ENCODE assay signal across 10 cellular contexts in genomic region chr6:14095444-14095843, GRCh38. TPM values are rescaled to one million over a fixed set of nuclear protein-coding genes. Genes with fewer than 3 reads are reported as not detected.
A peak's percentile ranks its signal among the peaks of the same experiment; 100 is the strongest.
DNase-seq lines count a peak whose midpoint lies in the region; ATAC-seq and TF ChIP-seq lines count a peak whose summit lies in the region.
"Had no signal": no experiment of that assay in that cellular context is flagged by ENCODE, and none has a peak within 500 bp of the region (broad histone marks: within the 10 kb centered on the region; RNA-seq: fewer than 3 reads in every experiment).

No MANE protein-coding gene starts in this region.

- H3K79me2 ChIP-seq in OCI-LY3 (ENCODE audit: low read length) = peaks cover 43% of the 10 kb centered on the region

- no peak for TF ChIP-seq CTCF in OCI-LY3 (IDR thresholded peaks at IDR 0.05; ENCODE audit: low read depth, low read length)
- TF ChIP-seq CTCF in CD14-positive monocyte (IDR thresholded peaks at IDR 0.05) = no peak

- peak; percentile 56 for ATAC-seq in HG02642 (IDR thresholded peaks at IDR 0.05; ENCODE audit: poor library complexity, unreplicated experiment)
- peak; percentile 42 for ATAC-seq in stimulated activated naive CD8-positive, alpha-beta T cell treated with anti-CD3 and anti-CD28 coated beads, Interleukin-15, Interleukin-2, amounts not matched to agents 100 U/mL and 50 U/mL, for 24 hours
- ATAC-seq: HCT116 had no signal

- no peaks in the 10 kb centered on the region for H3K27me3 ChIP-seq in OCI-LY3 (ENCODE audit: low read depth, low read length)

- H3K4me1 Mint-ChIP-seq in activated CD4-positive, alpha-beta T cell treated with anti-CD3 and anti-CD28 coated beads, Interleukin-2, amount 10 ng/mL, durations not matched to agents 24 days and 14 days = peaks cover 40% of the 10 kb centered on the region
- peaks cover 52% of the 10 kb centered on the region for H3K4me1 Mint-ChIP-seq in CD14-positive monocyte

- peak overlapping the region; percentile 100 for H3K27ac ChIP-seq in OCI-LY3 (ENCODE audit: low read length)

- no peak for DNase-seq in activated CD4-positive, alpha-beta T cell treated with anti-CD3 and anti-CD28 coated beads, Interleukin-2, amount 10 ng/mL, durations not matched to agents 24 days and 14 days
- no peak for DNase-seq in activated CD4-positive, alpha-beta T cell treated with anti-CD3 and anti-CD28 coated beads, Interleukin-2, amount 50 U/mL, for 48 hours
- no peak for DNase-seq in stimulated activated naive CD8-positive, alpha-beta T cell treated with anti-CD3 and anti-CD28 coated beads, Interleukin-15, Interleukin-2, amounts not matched to agents 100 U/mL and 50 U/mL, for 24 hours
- DNase-seq in NCI-H146 treated with DMSO at 0.1 percent for 48 hours (lab: John Stamatoyannopoulos, UW; ENCODE audit: unreplicated experiment) (no peak), NCI-H1694 (lab: John Stamatoyannopoulos, UW) (no peak), CD14-positive monocyte (ENCODE audit: low spot score) (no peak)
- DNase-seq: stimulated activated CD4-positive, alpha-beta T cell treated with anti-CD3 and anti-CD28 coated beads, Interleukin-4, amount 100 ng/mL, for 24 hours had no signal

- no peak overlapping the region for H3K4me3 Mint-ChIP-seq in activated CD4-positive, alpha-beta T cell treated with anti-CD3 and anti-CD28 coated beads, Interleukin-2, amount 10 ng/mL, durations not matched to agents 24 days and 14 days
- H3K4me3 Mint-ChIP-seq in CD14-positive monocyte = no peak overlapping the region

- no peaks in the 10 kb centered on the region for H3K36me3 ChIP-seq in OCI-LY3 (replicated peaks; ENCODE audit: low read depth, low read length)

- H3K27me3 Mint-ChIP-seq in activated CD4-positive, alpha-beta T cell treated with anti-CD3 and anti-CD28 coated beads, Interleukin-2, amount 10 ng/mL, durations not matched to agents 24 days and 14 days = peaks cover 1% of the 10 kb centered on the region
- H3K27me3 Mint-ChIP-seq in CD14-positive monocyte (ENCODE audit: low read depth in 3 of 3) = peaks cover 1 to 6% (median 3%) of the 10 kb centered on the region in 3 donors

- no peaks in the 10 kb centered on the region for H3K36me3 Mint-ChIP-seq in activated CD4-positive, alpha-beta T cell treated with anti-CD3 and anti-CD28 coated beads, Interleukin-2, amount 10 ng/mL, durations not matched to agents 24 days and 14 days (ENCODE audit: low read depth)
- H3K36me3 Mint-ChIP-seq in CD14-positive monocyte = peaks cover 0 to 1% of the 10 kb centered on the region in 2 donors

- H2AFZ ChIP-seq in OCI-LY3 (ENCODE audit: low read depth, low read length) = no peak overlapping the region

- H4K20me1 ChIP-seq in OCI-LY3 (ENCODE audit: insufficient read depth, low read length) = no peaks in the 10 kb centered on the region

- H3K4me3 ChIP-seq in OCI-LY3 (ENCODE audit: low read length) = peak overlapping the region; percentile 70

- peak overlapping the region; percentile 78 for H3K27ac Mint-ChIP-seq in activated CD4-positive, alpha-beta T cell treated with anti-CD3 and anti-CD28 coated beads, Interleukin-2, amount 10 ng/mL, durations not matched to agents 24 days and 14 days
- H3K27ac Mint-ChIP-seq in CD14-positive monocyte = peak overlapping the region in 3 of 7 donors; percentile 57 to 94 (median 84)

- peaks cover 86% of the 10 kb centered on the region for H3K4me1 ChIP-seq in OCI-LY3 (ENCODE audit: low read length)

- H3K9ac ChIP-seq in OCI-LY3 (ENCODE audit: low read length) = peak overlapping the region; percentile 88

- H3K4me2 ChIP-seq in OCI-LY3 (ENCODE audit: low read length) = peak overlapping the region; percentile 86

- intact Hi-C loops in activated CD4-positive, alpha-beta T cell treated with anti-CD3 and anti-CD28 coated beads, Interleukin-2, amount 10 ng/mL, durations not matched to agents 24 days and 14 days (cut with micrococcal nuclease) = no loop called here
- intact Hi-C loops in CD14-positive monocyte (cut with micrococcal nuclease) = no loop called here

- H3K9me3 ChIP-seq in OCI-LY3 (ENCODE audit: insufficient read depth, low read length) = no peaks in the 10 kb centered on the region

- peaks cover 3% of the 10 kb centered on the region for H3K9me3 Mint-ChIP-seq in activated CD4-positive, alpha-beta T cell treated with anti-CD3 and anti-CD28 coated beads, Interleukin-2, amount 10 ng/mL, durations not matched to agents 24 days and 14 days
- H3K9me3 Mint-ChIP-seq in CD14-positive monocyte = peaks cover 0 to 2% (median 0%) of the 10 kb centered on the region in 7 donors

RNA-seq across cellular contexts. Expression of gene CD83, which starts 22.1 kb away (rescaled TPM):
- total RNA-seq in activated CD4-positive, alpha-beta T cell treated with anti-CD3 and anti-CD28 coated beads, Interleukin-2, amount 10 ng/mL, durations not matched to agents 24 days and 14 days = 80.2 and 84.8 TPM in 2 replicates
- 10 to 100 TPM; 74.5 to 84.7 TPM for polyA plus RNA-seq in CD14-positive monocyte
